In genomic region chr3:106748471-106748870, GRCh38 we compare ENCODE assay signal across 32 cellular contexts.
"Had no signal": no experiment of that assay in that cellular context is flagged by ENCODE, and none has a peak within 500 bp of the region (broad histone marks: within the 10 kb centered on the region; RNA-seq: fewer than 3 reads in every experiment).

No MANE protein-coding gene starts in this region.

- H3K27ac Mint-ChIP-seq: activated B cell treated with CpG ODN at 0.5 μM for 24 hours; activated CD4-positive, alpha-beta memory T cell treated with anti-CD3 and anti-CD28 coated beads, Interleukin-2, amount 10 ng/mL, durations not matched to agents 7 days and 5 days; activated CD4-positive, alpha-beta T cell treated with anti-CD3 and anti-CD28 coated beads, Interleukin-2, amount 10 ng/mL, durations not matched to agents 24 days and 14 days; activated naive CD8-positive, alpha-beta T cell; activated T-cell treated with anti-CD3 and anti-CD28 coated beads, Interleukin-2, amount 50 U/mL, for 24 hours; activated T-cell treated with anti-CD3 and anti-CD28 coated beads, Interleukin-2, amount 50 U/mL, for 72 hours; dendritic cell treated with granulocyte-macrophage colony-stimulating factor and Interleukin-4, amounts not matched to agents 40 ng/mL and 50 ng/mL, for 4 days; endodermal cell had no signal

- H3K27ac ChIP-seq: adrenal gland, brain microvascular endothelial cell, coronary artery, dorsolateral prefrontal cortex, esophagus muscularis mucosa, foreskin keratinocyte, gastrocnemius medialis, heart left ventricle, VCaP had no signal

- H3K9me3 Mint-ChIP-seq: activated CD4-positive, alpha-beta memory T cell treated with anti-CD3 and anti-CD28 coated beads, Interleukin-2, amount 10 ng/mL, durations not matched to agents 7 days and 5 days; activated CD4-positive, alpha-beta T cell treated with anti-CD3 and anti-CD28 coated beads, Interleukin-2, amount 10 ng/mL, durations not matched to agents 24 days and 14 days; activated T-cell treated with anti-CD3 and anti-CD28 coated beads, Interleukin-2, amount 50 U/mL, for 24 hours; central memory CD8-positive, alpha-beta T cell had no signal

- H3K27me3 Mint-ChIP-seq: activated B cell treated with CpG ODN at 0.5 μM for 24 hours; activated CD4-positive, alpha-beta memory T cell treated with anti-CD3 and anti-CD28 coated beads, Interleukin-2, amount 10 ng/mL, durations not matched to agents 7 days and 5 days; activated CD4-positive, alpha-beta T cell treated with anti-CD3 and anti-CD28 coated beads, Interleukin-2, amount 10 ng/mL, durations not matched to agents 24 days and 14 days; activated naive CD8-positive, alpha-beta T cell; activated T-cell treated with anti-CD3 and anti-CD28 coated beads, Interleukin-2, amount 50 U/mL, for 24 hours; dendritic cell treated with granulocyte-macrophage colony-stimulating factor and Interleukin-4, amounts not matched to agents 40 ng/mL and 50 ng/mL, for 4 days had no signal

- H3K4me3 Mint-ChIP-seq: activated B cell treated with CpG ODN at 0.5 μM for 24 hours; activated CD4-positive, alpha-beta memory T cell treated with anti-CD3 and anti-CD28 coated beads, Interleukin-2, amount 10 ng/mL, durations not matched to agents 7 days and 5 days; activated CD4-positive, alpha-beta T cell treated with anti-CD3 and anti-CD28 coated beads, Interleukin-2, amount 10 ng/mL, durations not matched to agents 24 days and 14 days; activated naive CD8-positive, alpha-beta T cell; activated T-cell treated with anti-CD3 and anti-CD28 coated beads, Interleukin-2, amount 50 U/mL, for 24 hours; activated T-cell treated with anti-CD3 and anti-CD28 coated beads, Interleukin-2, amount 50 U/mL, for 72 hours; central memory CD8-positive, alpha-beta T cell; dendritic cell treated with granulocyte-macrophage colony-stimulating factor and Interleukin-4, amounts not matched to agents 40 ng/mL and 50 ng/mL, for 4 days; endodermal cell had no signal

- H3K9me3 ChIP-seq: adrenal gland, esophagus muscularis mucosa, gastrocnemius medialis had no signal

- DNase-seq: activated B cell treated with CpG ODN at 0.5 μM for 24 hours; activated CD4-positive, alpha-beta memory T cell treated with anti-CD3 and anti-CD28 coated beads, Interleukin-2, amount 10 ng/mL, durations not matched to agents 7 days and 5 days; activated CD4-positive, alpha-beta T cell treated with anti-CD3 and anti-CD28 coated beads, Interleukin-2, amount 10 ng/mL, durations not matched to agents 24 days and 14 days; activated CD8-positive, alpha-beta memory T cell treated with anti-CD3 and anti-CD28 coated beads, Interleukin-2, amount 50 U/mL, for 48 hours; activated gamma-delta T cell; activated naive CD4-positive, alpha-beta T cell; activated naive CD4-positive, alpha-beta T cell treated with anti-CD3 and anti-CD28 coated beads, Interleukin-2, amount 50 U/mL, for 16 hours; activated T-cell treated with anti-CD3 and anti-CD28 coated beads for 4 hours; activated T-cell treated with anti-CD3 and anti-CD28 coated beads, Interleukin-2, amount 50 U/mL, for 24 hours; activated T-cell treated with anti-CD3 and anti-CD28 coated beads, Interleukin-2, amount 50 U/mL, for 72 hours; adrenal gland; amygdala; aorta; brain microvascular endothelial cell; dorsolateral prefrontal cortex; effector memory CD4-positive, alpha-beta T cell; endodermal cell; erythroblast; foreskin keratinocyte; gastrocnemius medialis; glutamatergic neuron; heart left ventricle; T-helper 2 cell had no signal

- H3K4me1 ChIP-seq: adrenal gland, esophagus muscularis mucosa, gastrocnemius medialis, heart left ventricle had no signal

- H3K36me3 Mint-ChIP-seq: activated naive CD8-positive, alpha-beta T cell had no signal

- ATAC-seq: activated CD4-positive, CD25-positive, alpha-beta regulatory T cell treated with anti-CD3 and anti-CD28 coated beads, Interleukin-2, amount 50 U/mL, for 24 hours; activated T-cell treated with anti-CD3 and anti-CD28 coated beads, Interleukin-2, amount 50 U/mL, for 72 hours; foreskin keratinocyte; gastrocnemius medialis; heart left ventricle had no signal

- H3K36me3 ChIP-seq: adrenal gland, brain microvascular endothelial cell, esophagus muscularis mucosa, gastrocnemius medialis, heart left ventricle had no signal

- H3K27me3 ChIP-seq: adrenal gland, brain microvascular endothelial cell, dorsolateral prefrontal cortex, esophagus muscularis mucosa, foreskin keratinocyte, gastrocnemius medialis, heart left ventricle had no signal

- H3K4me3 ChIP-seq: adrenal gland, coronary artery, dorsolateral prefrontal cortex, esophagus muscularis mucosa, gastrocnemius medialis, heart left ventricle had no signal

- H3K4me1 Mint-ChIP-seq: activated B cell treated with CpG ODN at 0.5 μM for 24 hours; activated CD4-positive, alpha-beta memory T cell treated with anti-CD3 and anti-CD28 coated beads, Interleukin-2, amount 10 ng/mL, durations not matched to agents 7 days and 5 days; activated CD4-positive, alpha-beta T cell treated with anti-CD3 and anti-CD28 coated beads, Interleukin-2, amount 10 ng/mL, durations not matched to agents 24 days and 14 days; central memory CD8-positive, alpha-beta T cell had no signal

- FAIRE-seq: bronchial epithelial cell, TTC549 had no signal
